ENCODE assay signal across 8 cellular contexts in the genomic region with DNA sequence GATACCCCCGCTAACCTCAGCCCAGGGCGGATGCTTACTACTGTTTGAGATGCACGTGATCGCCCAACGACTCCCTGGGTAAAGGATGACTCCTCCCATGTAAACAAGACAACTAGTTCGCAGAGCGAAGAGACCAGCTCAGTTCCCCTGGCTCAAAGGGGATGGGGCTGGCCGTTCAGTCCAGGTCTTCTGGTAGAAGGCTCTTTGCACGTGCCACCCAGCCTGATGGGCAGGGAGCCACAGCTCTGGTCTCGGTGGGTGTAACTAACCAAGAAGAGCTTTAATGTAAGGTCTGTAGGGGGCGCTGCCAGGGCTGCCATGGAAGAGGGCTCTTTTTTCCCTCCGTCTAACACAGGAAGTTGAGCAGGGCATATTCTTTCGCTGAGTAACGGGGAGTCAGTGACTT. TPM values are rescaled to one million over a fixed set of nuclear protein-coding genes. Genes with fewer than 3 reads are reported as not detected.
DNase-seq lines count a peak whose midpoint lies in the region; ATAC-seq and TF ChIP-seq lines count a peak whose summit lies in the region.

No MANE protein-coding gene starts in this region.

- peak; percentile 50 for TF ChIP-seq CTCF in A673 (conservative IDR thresholded peaks at IDR 0.05; ENCODE audit: low read depth, low read length)

- no peak overlapping the region for H3K4me3 ChIP-seq in A673 (ENCODE audit: low read depth, low read length, poor library complexity, severe bottlenecking)
- no peak overlapping the region for H3K4me3 ChIP-seq in mesendoderm (ENCODE audit: low read length)

- H3K4me2 ChIP-seq in mesendoderm (ENCODE audit: low read length), result no peak overlapping the region

- H3K79me1 ChIP-seq in mesendoderm (ENCODE audit: low read length), result no peaks in the 10 kb centered on the region

- H2BK5ac ChIP-seq in mesendoderm (ENCODE audit: low read length), result no peak overlapping the region

- peak overlapping the region; percentile 39 for H3K56ac ChIP-seq in mesendoderm (ENCODE audit: low read length)

- H3K4me1 ChIP-seq in A673 (ENCODE audit: insufficient read depth, low read length, poor library complexity, severe bottlenecking) (peaks cover 11% of the 10 kb centered on the region), mesendoderm (ENCODE audit: control insufficient read depth, low read depth, low read length) (no peaks in the 10 kb centered on the region)

- no peaks in the 10 kb centered on the region for H3K27me3 ChIP-seq in A673 (replicated peaks; ENCODE audit: insufficient read depth, low read depth, low read length, poor library complexity)
- H3K27me3 ChIP-seq in mesendoderm (ENCODE audit: insufficient read depth, low read length, poor library complexity), result no peaks in the 10 kb centered on the region

- no peak overlapping the region for H3K4ac ChIP-seq in mesendoderm (ENCODE audit: low read depth, low read length)

- ATAC-seq in GM21381 (IDR thresholded peaks at IDR 0.05; ENCODE audit: unreplicated experiment) (no peak), HG02588 (IDR thresholded peaks at IDR 0.05; ENCODE audit: unreplicated experiment) (no peak)

- H2BK120ac ChIP-seq in mesendoderm (ENCODE audit: low read depth, low read length), result no peak overlapping the region

- H3K23ac ChIP-seq in mesendoderm (ENCODE audit: low read length), result no peak overlapping the region

- no peak overlapping the region for H3K27ac ChIP-seq in A673 (ENCODE audit: low read depth, low read length, poor library complexity, severe bottlenecking)
- no peak overlapping the region for H3K27ac ChIP-seq in mesendoderm (ENCODE audit: low read depth, low read length)

- H3K79me2 ChIP-seq in mesendoderm (ENCODE audit: control insufficient read depth, insufficient read depth, low read length), result no peaks in the 10 kb centered on the region

- H2BK15ac ChIP-seq in mesendoderm (replicated peaks; ENCODE audit: low read depth), result no peak overlapping the region

- DNase-seq in A673 (ENCODE audit: low spot score) (peak; percentile 40), NAMALWA (ENCODE audit: low spot score) (peak; percentile 15), activated T-helper 1 cell treated with Interleukin-2 at 50 U/mL for 16 hours (ENCODE audit: low read depth) (peak; percentile 17), mesendoderm (peak; percentile 86), GM19240 (ENCODE audit: insufficient read length, low spot score) (no peak), putamen (ENCODE audit: low spot score) (no peak)

- no CpG with 5 or more reads among the region's 14 CpGs for WGBS in mesendoderm (ENCODE audit: extremely low coverage, insufficient coverage, low lambda C conversion rate)

- H3K9ac ChIP-seq in mesendoderm (ENCODE audit: low read length), result no peak overlapping the region

- CTCF ChIA-PET in A673 (lab: Charles Lee), result interaction anchor here (1.0 kb wide), 1 partner anchor 9 kb away, joined by 3 read pairs; no protein-coding TSS in a partner anchor

- H2AK5ac ChIP-seq in mesendoderm (ENCODE audit: low read length), result no peak overlapping the region

- no peak overlapping the region for H4K8ac ChIP-seq in mesendoderm (ENCODE audit: low read depth, low read length)

- H4K5ac ChIP-seq in mesendoderm (ENCODE audit: low read length), result no peak overlapping the region

- H3K36me3 ChIP-seq in A673 (ENCODE audit: insufficient read depth, low read length, poor library complexity, severe bottlenecking) (no peaks in the 10 kb centered on the region), mesendoderm (ENCODE audit: control insufficient read depth, insufficient read depth, low read length) (no peaks in the 10 kb centered on the region)

- intact Hi-C loops in A673 (cut with micrococcal nuclease; ENCODE audit: unreplicated experiment), result no loop called here

- POLR2A ChIA-PET in A673 (lab: Charles Lee; ENCODE audit: low non-redundant PET), result no interaction called here

- H3K9me3 ChIP-seq in A673 (ENCODE audit: low read depth, low read length, poor library complexity, severe bottlenecking), result no peaks in the 10 kb centered on the region

- BruUV-seq in A673 (replicated peaks; lab: Mats Ljungman, UMichigan), result no TSS peak

- no peak overlapping the region for H3K18ac ChIP-seq in mesendoderm (ENCODE audit: low read length)

RNA-seq across cellular contexts. Expression of gene PARP1, which starts 49.4 kb away (rescaled TPM):
- 263 TPM in 2 replicates for total RNA-seq in A673 (2021)
- 277 TPM for polyA plus RNA-seq in mesendoderm (2013, experiment 1 of 2)
- polyA plus RNA-seq in mesendoderm (2013, experiment 2 of 2), result 282 TPM

Comparison
In these comparisons a context has a peak if more than half of its experiments do, and no peak if none do; other contexts are left out.
1. DNase-seq: peak in A673 (single experiment), NAMALWA (single experiment), activated T-helper 1 cell treated with Interleukin-2 at 50 U/mL for 16 hours (single experiment) and mesendoderm (single experiment); none in GM19240 (single experiment) and putamen (single experiment).